8 cellular contexts compared by ENCODE assay signal in genomic region chr11:2898366-2899079, GRCh38.
DNase-seq lines count a peak whose midpoint lies in the region; ATAC-seq and TF ChIP-seq lines count a peak whose summit lies in the region.

No MANE protein-coding gene starts in this region.

- no peak for TF ChIP-seq CTCF in fibroblast of pulmonary artery (IDR thresholded peaks at IDR 0.05; ENCODE audit: low read length, missing control alignments)

- DNase-seq in EH (ENCODE audit: low read depth) = peak; percentile 93
- DNase-seq in NOMO-1 (lab: John Stamatoyannopoulos, UW; ENCODE audit: unreplicated experiment in 2 of 2) = peak; percentile 81 to 88
- peak; percentile 67 to 70 for DNase-seq in activated T-cell treated with anti-CD3 and anti-CD28 coated beads, Interleukin-2, amount 50 U/mL, for 48 hours
- DNase-seq in fibroblast of pulmonary artery (ENCODE audit: low read depth) = peak; percentile 94
- DNase-seq in skeletal muscle cell (ENCODE audit: low read depth) = peak; percentile 58
- DNase-seq in DMS114 treated with DMSO at 0.1 percent for 48 hours (lab: John Stamatoyannopoulos, UW; ENCODE audit: unreplicated experiment) = no peak

- TF ChIP-seq POLR2A in GM18505 (IDR thresholded peaks at IDR 0.05; ENCODE audit: borderline replicate concordance, extremely low read depth, insufficient read depth, insufficient read length) = no peak

- H3K4me3 ChIP-seq in fibroblast of pulmonary artery (replicated peaks; ENCODE audit: low read depth, low read length) = no peak overlapping the region
- no peak overlapping the region for H3K4me3 ChIP-seq in skeletal muscle cell (ENCODE audit: low read depth, low read length)

- ATAC-seq in GM18505 (IDR thresholded peaks at IDR 0.05; ENCODE audit: unreplicated experiment) = no peak
- no peak for ATAC-seq in GM21528 (IDR thresholded peaks at IDR 0.05; ENCODE audit: low FRiP score, unreplicated experiment)
